In genomic region chr11:100895449-100895848, GRCh38 we compare ENCODE assay signal across 22 cellular contexts.
DNase-seq lines count a peak whose midpoint lies in the region; ATAC-seq, FAIRE-seq and TF ChIP-seq lines count a peak whose summit lies in the region.
"Had no signal": no experiment of that assay in that cellular context is flagged by ENCODE, and none has a peak within 500 bp of the region (broad histone marks: within the 10 kb centered on the region; RNA-seq: fewer than 3 reads in every experiment).

No MANE protein-coding gene starts in this region.

- H3K27ac ChIP-seq in liver (ENCODE audit: low read depth in 1 of 2, low read length in 2 of 2), result no peak overlapping the region
- no peak overlapping the region for H3K27ac ChIP-seq in HepG2 (ENCODE audit: extremely low read length, insufficient read depth, low read length)
- no peak overlapping the region for H3K27ac ChIP-seq in trophoblast cell (ENCODE audit: low read depth, low read length)
- H3K27ac ChIP-seq: BLaER1 had no signal

- no peak for ATAC-seq in HepG2
- ATAC-seq in GM18868 (IDR thresholded peaks at IDR 0.05; ENCODE audit: unreplicated experiment), result no peak

- H2AFZ ChIP-seq in HepG2 (ENCODE audit: low read length) (no peak overlapping the region), trophoblast cell (ENCODE audit: insufficient read depth, low read length, poor library complexity) (no peak overlapping the region)

- no peak overlapping the region for H3K4ac ChIP-seq in trophoblast cell (ENCODE audit: low read depth, low read length)

- in situ Hi-C loops in HepG2 (cut with HindIII; ENCODE audit: extremely low pct_ligation_motif_present, low pct_unique_long_range_greater_than_20kb), result no loop called here

- TF ChIP-seq EP300 in HepG2 (IDR thresholded peaks at IDR 0.05; ENCODE audit: low read depth in 2 of 2, low read length in 2 of 2) (no peak), HepG2 (CRISPR knock-in tag; IDR thresholded peaks at IDR 0.05; ENCODE audit: borderline replicate concordance) (no peak)

- no peaks in the 10 kb centered on the region for H3K79me1 ChIP-seq in trophoblast cell (ENCODE audit: low read length)

- no peaks in the 10 kb centered on the region for H3K79me2 ChIP-seq in HepG2 (ENCODE audit: insufficient read depth, low read length)
- H3K79me2 ChIP-seq in trophoblast cell (ENCODE audit: control insufficient read depth, insufficient read depth, low read length, poor library complexity), result no peaks in the 10 kb centered on the region

- H2AK5ac ChIP-seq in trophoblast cell (ENCODE audit: low read length), result no peak overlapping the region

- no peak for FAIRE-seq in HepG2 (lab: Jason Lieb, UNC)
- FAIRE-seq: A204.1, G401.6, GM12891 had no signal

- H3K4me3 ChIP-seq in liver (ENCODE audit: low read depth in 1 of 3, low read length in 3 of 3) (no peak overlapping the region), HepG2 (replicated peaks in 1 of 3; ENCODE audit: insufficient read depth in 1 of 3, low read depth in 2 of 3, low read length in 3 of 3) (no peak overlapping the region), epithelial cell of esophagus (ENCODE audit: low read length) (no peak overlapping the region), trophoblast cell (ENCODE audit: low read depth, low read length) (no peak overlapping the region)
- H3K4me3 ChIP-seq: BLaER1 had no signal

- no peak overlapping the region for H3K4me2 ChIP-seq in HepG2 (ENCODE audit: low read depth, low read length)
- H3K4me2 ChIP-seq in trophoblast cell (ENCODE audit: low read length), result no peak overlapping the region
- H3K4me2 ChIP-seq: BLaER1 had no signal

- CTCF ChIA-PET in HepG2 (lab: Yijun Ruan, JAX; ENCODE audit: low intra/inter-chr PET ratio, low total read pairs), result no interaction called here

- H3K9me3 ChIP-seq in liver (ENCODE audit: control insufficient read depth in 4 of 4, low read length in 3 of 4) (no peaks in the 10 kb centered on the region), HepG2 (ENCODE audit: low read length) (no peaks in the 10 kb centered on the region), trophoblast cell (ENCODE audit: insufficient read depth, low read depth, low read length) (no peaks in the 10 kb centered on the region)
- H3K9me3 ChIP-seq: BE2C, BLaER1 had no signal

- H4K20me1 ChIP-seq in HepG2 (ENCODE audit: insufficient read depth, low read length), result no peaks in the 10 kb centered on the region
- H4K20me1 ChIP-seq: BLaER1 had no signal

- H3K9ac ChIP-seq in liver (ENCODE audit: low read depth in 1 of 2, low read length in 2 of 2) (no peak overlapping the region), HepG2 (ENCODE audit: insufficient read depth, low read depth, low read length) (no peak overlapping the region), trophoblast cell (ENCODE audit: low read length) (no peak overlapping the region)
- H3K9ac ChIP-seq: BLaER1 had no signal

- intact Hi-C loops in HepG2 (cut with micrococcal nuclease; ENCODE audit: unreplicated experiment), result no loop called here

- no peak overlapping the region for H4K91ac ChIP-seq in trophoblast cell (ENCODE audit: low read depth, low read length)

- no peak for TF ChIP-seq POLR2A in HepG2 (IDR thresholded peaks at IDR 0.05; ENCODE audit: insufficient read depth in 1 of 2, low read depth in 2 of 2, low read length in 2 of 2)

- POLR2A ChIA-PET in HepG2 (lab: Yijun Ruan, JAX), result no interaction called here

- no peak for DNase-seq in HepG2 (ENCODE audit: low spot score)
- peak; percentile 16 for DNase-seq in epithelial cell of esophagus (ENCODE audit: low read depth)
- DNase-seq in trophoblast cell, result no peak
- DNase-seq in DMS153 treated with DMSO at 0.1 percent for 48 hours (lab: John Stamatoyannopoulos, UW; ENCODE audit: unreplicated experiment), result no peak
- DNase-seq: 8988T; ACHN; BE2C; C1 segment of cervical spinal cord; CD4-positive, alpha-beta memory T cell; CD4-positive, CD25-positive, alpha-beta regulatory T cell; CD8-positive, alpha-beta memory T cell; COR-L47; DMS 273 treated with DMSO at 0.1 percent for 48 hours; DMS153; DMS79 treated with DMSO at 0.1 percent for 48 hours; GF-D8 had no signal

- no peak for TF ChIP-seq CTCF in liver (IDR thresholded peaks at IDR 0.05; ENCODE audit: low read depth, low read length, missing input control)
- no peak for TF ChIP-seq CTCF in HepG2 (CRISPR knock-in tag; IDR thresholded peaks at IDR 0.05)
- TF ChIP-seq CTCF in epithelial cell of esophagus (IDR thresholded peaks at IDR 0.05; ENCODE audit: insufficient read depth, low read depth, low read length, missing control alignments), result no peak

- no peak overlapping the region for H3K18ac ChIP-seq in trophoblast cell (ENCODE audit: low read length)

- H3K4me1 ChIP-seq in liver (ENCODE audit: control insufficient read depth in 4 of 4, insufficient read depth in 4 of 4, low read length in 3 of 4) (peaks cover 0 to 3% (median 1%) of the 10 kb centered on the region in 4 donors), HepG2 (ENCODE audit: insufficient read depth, low read length) (no peaks in the 10 kb centered on the region), trophoblast cell (ENCODE audit: control insufficient read depth in 1 of 2, insufficient read depth in 2 of 2, low read length in 2 of 2) (peaks cover 0 to 2% of the 10 kb centered on the region in 2 experiments)
- H3K4me1 ChIP-seq: BE2C, BLaER1 had no signal

- H2BK12ac ChIP-seq in trophoblast cell (ENCODE audit: low read length), result peak overlapping the region; percentile 45

- H2BK120ac ChIP-seq in trophoblast cell (ENCODE audit: insufficient read depth, low read length, poor library complexity), result no peak overlapping the region

- H4K12ac ChIP-seq in trophoblast cell (ENCODE audit: low read depth, low read length), result no peak overlapping the region

- H3K14ac ChIP-seq in trophoblast cell (ENCODE audit: low read length), result no peak overlapping the region

- H3K23ac ChIP-seq in trophoblast cell (ENCODE audit: low read length), result no peak overlapping the region

- H3K27me3 ChIP-seq in liver (ENCODE audit: control insufficient read depth in 4 of 4, insufficient read depth in 4 of 4, low read length in 3 of 4), result no peaks in the 10 kb centered on the region
- no peaks in the 10 kb centered on the region for H3K27me3 ChIP-seq in HepG2 (ENCODE audit: control insufficient read depth in 1 of 2, insufficient read depth in 2 of 2, low read length in 2 of 2)
- H3K27me3 ChIP-seq in trophoblast cell (ENCODE audit: insufficient read depth, low read length), result no peaks in the 10 kb centered on the region
- H3K27me3 ChIP-seq: BE2C, BLaER1 had no signal

- H3K36me3 ChIP-seq in liver (ENCODE audit: control insufficient read depth in 4 of 4, insufficient read depth in 3 of 4, low read depth in 1 of 4, low read length in 3 of 4), result no peaks in the 10 kb centered on the region
- H3K36me3 ChIP-seq in HepG2 (replicated peaks in 1 of 2; ENCODE audit: control insufficient read depth in 1 of 2, insufficient read depth in 2 of 2, low read length in 2 of 2), result no peaks in the 10 kb centered on the region
- H3K36me3 ChIP-seq in trophoblast cell (ENCODE audit: control insufficient read depth in 1 of 2, insufficient read depth in 2 of 2, low read length in 2 of 2), result no peaks in the 10 kb centered on the region
- H3K36me3 ChIP-seq: BE2C, BLaER1 had no signal

- H2BK5ac ChIP-seq in trophoblast cell (ENCODE audit: low read depth, low read length, poor library complexity), result no peak overlapping the region

- no TSS peak for BruUV-seq in HepG2 (replicated peaks; lab: Mats Ljungman, UMichigan)

- H4K8ac ChIP-seq in trophoblast cell (ENCODE audit: low read depth, low read length), result no peak overlapping the region

- TF ChIP-seq RAD21 in liver (IDR thresholded peaks at IDR 0.05) (no peak), HepG2 (CRISPR knock-in tag; IDR thresholded peaks at IDR 0.05) (no peak)

- WGBS in liver, result 91% methylated on average over 1 of the region's 1 CpG
- WGBS in HepG2 (ENCODE audit: low lambda C conversion rate), result 88% methylated on average over 1 of the region's 1 CpG
- WGBS in trophoblast cell (ENCODE audit: extremely low coverage, insufficient coverage, insufficient read length), result no CpG with 5 or more reads among the region's 1 CpG

TF ChIP-seq in liver, 16 proteins besides CTCF, POLR2A, EP300 and RAD21:
- TF ChIP-seq NR2F2 (IDR thresholded peaks at IDR 0.05) (peak; percentile 39), JUND (IDR thresholded peaks at IDR 0.05) (no peak)

TF ChIP-seq in HepG2, 621 proteins besides CTCF, POLR2A, EP300 and RAD21 (continues in another document):
- TF ChIP-seq MNT (IDR thresholded peaks at IDR 0.05) (no peak), MED13 (CRISPR knock-in tag; IDR thresholded peaks at IDR 0.05) (no peak), ZBTB26 (CRISPR knock-in tag; IDR thresholded peaks at IDR 0.05; ENCODE audit: borderline replicate concordance) (no peak), MAF1 (CRISPR knock-in tag; IDR thresholded peaks at IDR 0.05; ENCODE audit: borderline replicate concordance) (no peak), ZNF777 (CRISPR knock-in tag; IDR thresholded peaks at IDR 0.05) (no peak)
